ENCODE assay signal across 8 cellular contexts in genomic region chr14:81169267-81169666, GRCh38. TPM values are rescaled to one million over a fixed set of nuclear protein-coding genes. Genes with fewer than 3 reads are reported as not detected.
DNase-seq lines count a peak whose midpoint lies in the region; ATAC-seq and TF ChIP-seq lines count a peak whose summit lies in the region.

No MANE protein-coding gene starts in this region.

- POLR2A ChIA-PET in CD8-positive, alpha-beta memory T cell (lab: Charles Lee), result interaction anchor here (0.7 to 1.8 kb wide), 5 partner anchors 47 to 228 kb away, joined by 3 to 24 read pairs (median 4); partner anchors contain the start of genes CEP128 and GTF2A1

- H3K27ac Mint-ChIP-seq in CD8-positive, alpha-beta memory T cell, result peak overlapping the region; percentile 90 to 98 (median 96)
- H3K27ac Mint-ChIP-seq in progenitor cell of endocrine pancreas, result peak overlapping the region; percentile 99

- H3K4me1 ChIP-seq in CD8-positive, alpha-beta memory T cell (ENCODE audit: insufficient read depth, low read length), result peaks cover 18% of the 10 kb centered on the region
- H3K4me1 ChIP-seq in Peyer's patch, result peaks cover 0 to 3% (median 0%) of the 10 kb centered on the region in 4 donors
- peaks cover 13 to 15% (median 15%) of the 10 kb centered on the region in 4 donors for H3K4me1 ChIP-seq in esophagus muscularis mucosa

- H3K4me1 Mint-ChIP-seq in CD8-positive, alpha-beta memory T cell, result peaks cover 27 to 30% (median 30%) of the 10 kb centered on the region in 3 donors
- H3K4me1 Mint-ChIP-seq in progenitor cell of endocrine pancreas (ENCODE audit: low read depth), result peaks cover 5% of the 10 kb centered on the region

- DNase-seq in CD8-positive, alpha-beta memory T cell, result no peak
- DNase-seq in Peyer's patch, result no peak
- no peak for DNase-seq in esophagus muscularis mucosa (ENCODE audit: extremely low spot score)
- no peak for DNase-seq in progenitor cell of endocrine pancreas (ENCODE audit: low spot score, unreplicated experiment)
- no peak for DNase-seq in hypothalamus (lab: John Stamatoyannopoulos, UW)
- DNase-seq in NOMO-1 treated with dmso at 0.1 percent for 144 hours (lab: John Stamatoyannopoulos, UW; ENCODE audit: unreplicated experiment), result no peak
- no peak for DNase-seq in 8988T

- intact Hi-C loops in esophagus muscularis mucosa (cut with DNase I), result loop anchor here (5.0 kb wide), 1 partner anchor 217 kb away; no protein-coding TSS in a partner anchor

- peak overlapping the region; percentile 84 for H3K4me3 ChIP-seq in CD8-positive, alpha-beta memory T cell (ENCODE audit: low read length)
- H3K4me3 ChIP-seq in Peyer's patch (peak overlapping the region in 2 of 4 donors; percentile 64 to 69), esophagus muscularis mucosa (peak overlapping the region; percentile 70 to 83 (median 72))

- no peaks in the 10 kb centered on the region for H3K27me3 ChIP-seq in CD8-positive, alpha-beta memory T cell (ENCODE audit: insufficient read depth, low read length, poor library complexity, severe bottlenecking)
- H3K27me3 ChIP-seq in Peyer's patch (no peaks in the 10 kb centered on the region), esophagus muscularis mucosa (no peaks in the 10 kb centered on the region)

- H3K27me3 Mint-ChIP-seq in CD8-positive, alpha-beta memory T cell, result no peaks in the 10 kb centered on the region
- H3K27me3 Mint-ChIP-seq in progenitor cell of endocrine pancreas, result no peaks in the 10 kb centered on the region

- no peak for ATAC-seq in GM19328 (IDR thresholded peaks at IDR 0.05; ENCODE audit: unreplicated experiment)

- 55% methylated on average over 4 of the region's 4 CpGs for WGBS in esophagus muscularis mucosa

- H3K9me3 Mint-ChIP-seq in CD8-positive, alpha-beta memory T cell, result no peaks in the 10 kb centered on the region
- H3K9me3 Mint-ChIP-seq in progenitor cell of endocrine pancreas (ENCODE audit: low read depth), result no peaks in the 10 kb centered on the region

- no peak for TF ChIP-seq EP300 in esophagus muscularis mucosa (IDR thresholded peaks at IDR 0.05)

- H3K4me3 Mint-ChIP-seq in CD8-positive, alpha-beta memory T cell, result peak overlapping the region; percentile 87 to 96 (median 94)
- H3K4me3 Mint-ChIP-seq in progenitor cell of endocrine pancreas (ENCODE audit: low read depth), result peak overlapping the region; percentile 93

- H3K36me3 Mint-ChIP-seq in CD8-positive, alpha-beta memory T cell, result peaks cover 0 to 4% (median 0%) of the 10 kb centered on the region in 3 donors
- no peaks in the 10 kb centered on the region for H3K36me3 Mint-ChIP-seq in progenitor cell of endocrine pancreas (ENCODE audit: insufficient read depth)

- no peaks in the 10 kb centered on the region for H3K9me3 ChIP-seq in CD8-positive, alpha-beta memory T cell (ENCODE audit: low read length)
- H3K9me3 ChIP-seq in Peyer's patch (no peaks in the 10 kb centered on the region), esophagus muscularis mucosa (no peaks in the 10 kb centered on the region)

- TF ChIP-seq CTCF in Peyer's patch (IDR thresholded peaks at IDR 0.05) (no peak), esophagus muscularis mucosa (IDR thresholded peaks at IDR 0.05) (no peak), progenitor cell of endocrine pancreas (IDR thresholded peaks at IDR 0.05; ENCODE audit: unreplicated experiment) (no peak)

- no peak overlapping the region for H3K27ac ChIP-seq in CD8-positive, alpha-beta memory T cell (ENCODE audit: low read depth, low read length)
- H3K27ac ChIP-seq in Peyer's patch (peak overlapping the region in 3 of 4 donors; percentile 74 to 94 (median 93)), esophagus muscularis mucosa (replicated peaks in 1 of 4) (peak overlapping the region; percentile 90 to 93 (median 92))

- TF ChIP-seq POLR2A in Peyer's patch (IDR thresholded peaks at IDR 0.05) (no peak), esophagus muscularis mucosa (IDR thresholded peaks at IDR 0.05; ENCODE audit: low read depth) (no peak)

- H3K36me3 ChIP-seq in CD8-positive, alpha-beta memory T cell (ENCODE audit: insufficient read depth, low read length), result no peaks in the 10 kb centered on the region
- no peaks in the 10 kb centered on the region for H3K36me3 ChIP-seq in Peyer's patch
- no peaks in the 10 kb centered on the region for H3K36me3 ChIP-seq in esophagus muscularis mucosa

- CTCF ChIA-PET in CD8-positive, alpha-beta memory T cell (lab: Charles Lee), result interaction anchor here (0.9 to 4.1 kb wide), 9 partner anchors 19 to 238 kb away, joined by 3 to 37 read pairs (median 7); no protein-coding TSS in a partner anchor

RNA-seq across cellular contexts. Expression of gene GTF2A1, which starts 51.5 kb away (rescaled TPM):
- total RNA-seq in CD8-positive, alpha-beta memory T cell, result 10 to 100 TPM; 49.4 TPM
- polyA plus RNA-seq in CD8-positive, alpha-beta memory T cell, result 8.2 TPM
- total RNA-seq in Peyer's patch, result 10 to 100 TPM; 12.5 to 28.9 (median 18.6) TPM
- 10 to 100 TPM; 17.1 to 35.1 (median 28.4) TPM for total RNA-seq in esophagus muscularis mucosa
- 29.7 and 33.4 TPM in 2 replicates for total RNA-seq in progenitor cell of endocrine pancreas
